Comparison of ENCODE assay signal across 12 cellular contexts in the genomic region with DNA sequence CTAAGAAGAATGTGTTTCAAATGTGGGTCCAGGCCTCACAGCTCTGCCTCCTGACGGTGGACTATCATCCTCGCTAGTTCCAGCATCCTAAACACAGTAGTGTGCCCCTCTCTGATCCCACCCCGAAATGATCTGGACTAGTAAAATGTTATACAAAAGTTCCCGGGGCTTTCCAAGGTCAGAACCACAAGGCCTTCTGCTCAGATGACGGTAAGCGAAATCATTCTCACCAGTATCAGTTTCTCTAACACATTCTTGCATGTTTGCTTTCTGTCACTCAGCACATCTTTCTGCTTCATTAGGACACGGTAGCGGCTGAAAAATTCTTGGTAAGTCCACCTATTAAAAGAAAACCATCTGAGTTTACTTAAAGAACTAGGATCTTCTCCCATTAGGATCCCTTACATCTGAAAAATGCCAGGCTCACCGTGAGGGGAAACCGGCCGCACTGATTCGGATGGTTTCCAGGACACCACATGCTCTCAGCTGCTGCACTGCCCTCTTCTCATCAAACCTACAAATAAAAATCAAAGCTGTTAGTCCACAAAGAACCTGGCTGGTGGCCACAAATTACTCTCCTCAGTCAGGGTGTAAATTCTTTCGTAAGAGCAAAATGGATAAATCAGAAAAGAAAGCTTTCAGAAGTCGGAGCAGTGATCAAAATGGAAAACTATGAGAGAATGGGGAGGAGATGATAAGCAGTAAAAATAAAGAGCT.
A peak's percentile ranks its signal among the peaks of the same experiment; 100 is the strongest.
DNase-seq lines count a peak whose midpoint lies in the region; ATAC-seq, FAIRE-seq and TF ChIP-seq lines count a peak whose summit lies in the region.
"Had no signal": no experiment of that assay in that cellular context is flagged by ENCODE, and none has a peak within 500 bp of the region (broad histone marks: within the 10 kb centered on the region; RNA-seq: fewer than 3 reads in every experiment).

No MANE protein-coding gene starts in this region.

- H3K9me3 ChIP-seq in CD4-positive, alpha-beta T cell (ENCODE audit: control insufficient read depth, low read length) = no peaks in the 10 kb centered on the region
- H3K9me3 ChIP-seq in small intestine (ENCODE audit: control insufficient read depth, low read depth) = no peaks in the 10 kb centered on the region
- H3K9me3 ChIP-seq: prostate gland had no signal

- no peak for FAIRE-seq in small intestine (lab: Jason Lieb, UNC)

- no peak for TF ChIP-seq CTCF in CD4-positive, alpha-beta T cell (IDR thresholded peaks at IDR 0.05)

- H3K4me3 ChIP-seq in small intestine (ENCODE audit: low read depth in 1 of 2, low read length in 2 of 2) = no peak overlapping the region
- H3K4me3 ChIP-seq: prostate gland had no signal

- H3K9me3 Mint-ChIP-seq in CD4-positive, alpha-beta T cell = no peaks in the 10 kb centered on the region
- H3K9me3 Mint-ChIP-seq in IgD-negative memory B cell = no peaks in the 10 kb centered on the region

- CTCF ChIA-PET in CD4-positive, alpha-beta T cell (lab: Charles Lee) = interaction anchor here (0.7 to 0.8 kb wide), 2 partner anchors 23 to 149 kb away, joined by 3 read pairs; no protein-coding TSS in a partner anchor

- peaks cover 2 to 4% of the 10 kb centered on the region in 2 donors for H3K36me3 ChIP-seq in small intestine (ENCODE audit: control insufficient read depth in 2 of 2, insufficient read depth in 2 of 2, low read length in 2 of 2)
- H3K36me3 ChIP-seq: prostate gland had no signal

- no peak overlapping the region for H3K27ac ChIP-seq in CD4-positive, alpha-beta T cell (ENCODE audit: low read depth, low read length)
- H3K27ac ChIP-seq in small intestine (ENCODE audit: low read depth in 1 of 2, low read length in 1 of 2) = peak overlapping the region in 1 of 2 donors; percentile 55
- H3K27ac ChIP-seq: C4-2B, prostate gland, WERI-Rb-1 had no signal

- no peak for DNase-seq in CD4-positive, alpha-beta T cell
- DNase-seq in small intestine = no peak
- DNase-seq in effector CD8-positive, alpha-beta T cell (lab: John Stamatoyannopoulos, UW) = no peak
- DNase-seq in GDM1 (lab: John Stamatoyannopoulos, UW) = no peak
- no peak for DNase-seq in DMS79 treated with DMSO at 0.1 percent for 48 hours (lab: John Stamatoyannopoulos, UW)
- DNase-seq: NCI-H345, WERI-Rb-1 had no signal

- H3K27me3 Mint-ChIP-seq in CD4-positive, alpha-beta T cell = no peaks in the 10 kb centered on the region
- no peaks in the 10 kb centered on the region for H3K27me3 Mint-ChIP-seq in IgD-negative memory B cell

- intact Hi-C loops in CD4-positive, alpha-beta T cell (cut with DNase I, micrococcal nuclease) = no loop called here

- no peaks in the 10 kb centered on the region for H3K27me3 ChIP-seq in CD4-positive, alpha-beta T cell (ENCODE audit: control insufficient read depth, insufficient read depth, low read length)
- H3K27me3 ChIP-seq in small intestine (ENCODE audit: control insufficient read depth in 2 of 2, insufficient read depth in 2 of 2, low read length in 2 of 2) = no peaks in the 10 kb centered on the region

- POLR2A ChIA-PET in CD4-positive, alpha-beta T cell (lab: Charles Lee) = interaction anchor here (1.4 to 1.6 kb wide), 2 partner anchors 84 to 150 kb away, joined by 3 to 4 read pairs; no protein-coding TSS in a partner anchor

- ATAC-seq in CD4-positive, alpha-beta T cell (ENCODE audit: poor library complexity) = no peak
- peak; percentile 72 for ATAC-seq in GM18868 (IDR thresholded peaks at IDR 0.05; ENCODE audit: unreplicated experiment)
- peak; percentile 67 for ATAC-seq in HG02623 (IDR thresholded peaks at IDR 0.05; ENCODE audit: unreplicated experiment)

- no peak overlapping the region for H3K4me3 Mint-ChIP-seq in CD4-positive, alpha-beta T cell
- peak overlapping the region in 3 of 4 donors; percentile 1 to 79 (median 75) for H3K4me3 Mint-ChIP-seq in IgD-negative memory B cell

- no peaks in the 10 kb centered on the region for H3K4me1 ChIP-seq in small intestine (ENCODE audit: control insufficient read depth in 2 of 2, insufficient read depth in 1 of 2, low read depth in 1 of 2, low read length in 1 of 2)
- H3K4me1 ChIP-seq: prostate gland had no signal

- 77 to 87% (median 79%) methylated on average over 14 of the region's 14 CpGs for WGBS in small intestine, 3 donors

- H3K27ac Mint-ChIP-seq in CD4-positive, alpha-beta T cell = peak overlapping the region; percentile 27
- peak overlapping the region; percentile 40 to 93 (median 48) for H3K27ac Mint-ChIP-seq in IgD-negative memory B cell

- H3K4me1 Mint-ChIP-seq in CD4-positive, alpha-beta T cell (ENCODE audit: low read depth) = no peaks in the 10 kb centered on the region
- H3K4me1 Mint-ChIP-seq in IgD-negative memory B cell = peaks cover 17 to 35% (median 31%) of the 10 kb centered on the region in 3 donors

- H3K36me3 Mint-ChIP-seq in CD4-positive, alpha-beta T cell (ENCODE audit: low read depth) = peaks cover 89% of the 10 kb centered on the region
- H3K36me3 Mint-ChIP-seq in IgD-negative memory B cell = peaks cover 10% of the 10 kb centered on the region
